ENCODE assay signal across 10 cellular contexts in genomic region chr6:19375613-19376012, GRCh38.
"Had no signal": no experiment of that assay in that cellular context is flagged by ENCODE, and none has a peak within 500 bp of the region (broad histone marks: within the 10 kb centered on the region; RNA-seq: fewer than 3 reads in every experiment).

No MANE protein-coding gene starts in this region.

- H3K27ac Mint-ChIP-seq: GM23338, H9, HFFc6 had no signal

- H3K4me3 ChIP-seq: GM23248, GM23338, HAP-1 had no signal

- H2AFZ ChIP-seq: GM23248, GM23338 had no signal

- H3K4me3 Mint-ChIP-seq: GM23338, H9, HFFc6 had no signal

- ATAC-seq: GM23338, HCT116 had no signal

- H3K9me3 ChIP-seq: HAP-1 had no signal

- H3K4me1 ChIP-seq: HAP-1 had no signal

- H3K9ac ChIP-seq: GM23248 had no signal

- H3K27ac ChIP-seq: GM23248 had no signal

- DNase-seq: GM23248, GOT3, H7, H9, HCEC 1CT, HFFc6 had no signal

- H3K9me3 Mint-ChIP-seq: H9, HFFc6 had no signal

- H3K4me2 ChIP-seq: GM23338 had no signal

- FAIRE-seq: H1 had no signal

- H3K36me3 ChIP-seq: HAP-1 had no signal
